26 cellular contexts compared by ENCODE assay signal in genomic region chr17:71232801-71233559, GRCh38.
"Had no signal": no experiment of that assay in that cellular context is flagged by ENCODE, and none has a peak within 500 bp of the region (broad histone marks: within the 10 kb centered on the region; RNA-seq: fewer than 3 reads in every experiment).

No MANE protein-coding gene starts in this region.

- H2AFZ ChIP-seq: parathyroid adenoma had no signal

- H3K9ac ChIP-seq: parathyroid adenoma had no signal

- H3K27me3 ChIP-seq: esophagus muscularis mucosa, foreskin keratinocyte, left lung, right lobe of liver, suprapubic skin, transverse colon, upper lobe of right lung, uterus had no signal

- H3K4me1 Mint-ChIP-seq: naive thymus-derived CD4-positive, alpha-beta T cell; nephron progenitor cell; stimulated activated naive CD8-positive, alpha-beta T cell treated with anti-CD3 and anti-CD28 coated beads, Interleukin-15, amount 100 ng/mL, for 72 hours had no signal

- H3K9me3 ChIP-seq: esophagus muscularis mucosa, left lung, right lobe of liver, suprapubic skin, transverse colon, upper lobe of right lung, uterus had no signal

- H3K4me3 Mint-ChIP-seq: naive thymus-derived CD4-positive, alpha-beta T cell; nephron progenitor cell; stimulated activated naive CD8-positive, alpha-beta T cell treated with anti-CD3 and anti-CD28 coated beads, Interleukin-15, amount 100 ng/mL, for 72 hours had no signal

- H3K36me3 ChIP-seq: esophagus muscularis mucosa, left lung, right lobe of liver, suprapubic skin, transverse colon, upper lobe of right lung, uterus had no signal

- ATAC-seq: foreskin keratinocyte; left cardiac atrium; left lung; naive thymus-derived CD4-positive, alpha-beta T cell; right lobe of liver; stimulated activated naive CD8-positive, alpha-beta T cell treated with anti-CD3 and anti-CD28 coated beads, Interleukin-15, amount 100 ng/mL, for 72 hours; upper lobe of right lung had no signal

- H3K27me3 Mint-ChIP-seq: naive thymus-derived CD4-positive, alpha-beta T cell; stimulated activated naive CD8-positive, alpha-beta T cell treated with anti-CD3 and anti-CD28 coated beads, Interleukin-15, amount 100 ng/mL, for 72 hours had no signal

- H3K4me3 ChIP-seq: coronary artery, esophagus muscularis mucosa, left lung, right lobe of liver, suprapubic skin, transverse colon, upper lobe of right lung, uterus had no signal

- H3K36me3 Mint-ChIP-seq: naive thymus-derived CD4-positive, alpha-beta T cell had no signal

- H3K27ac ChIP-seq: coronary artery, esophagus muscularis mucosa, foreskin keratinocyte, left lung, parathyroid adenoma, right lobe of liver, suprapubic skin, transverse colon, upper lobe of right lung, uterus had no signal

- DNase-seq: dermis blood vessel endothelial cell; effector memory CD4-positive, alpha-beta T cell; foreskin keratinocyte; left cardiac atrium; left lung; mesendoderm; midbrain; naive thymus-derived CD4-positive, alpha-beta T cell; nephron progenitor cell; nucleus accumbens; right lobe of liver; small intestine; stimulated activated CD4-positive, alpha-beta T cell treated with anti-CD3 and anti-CD28 coated beads, Interleukin-15, amount 100 ng/mL, for 24 hours; stimulated activated CD4-positive, alpha-beta T cell treated with anti-CD3 and anti-CD28 coated beads, Interleukin-2, amount 100 ng/mL, for 48 hours; stimulated activated naive CD4-positive, alpha-beta T cell; stimulated activated naive CD8-positive, alpha-beta T cell treated with anti-CD3 and anti-CD28 coated beads, Interleukin-15, amount 100 ng/mL, for 72 hours; transverse colon; upper lobe of right lung; uterus had no signal

- FAIRE-seq: endothelial cell of umbilical vein, islet of Langerhans, small intestine had no signal

- H3K79me2 ChIP-seq: parathyroid adenoma had no signal

- H3K9me3 Mint-ChIP-seq: nephron progenitor cell had no signal

- H3K4me1 ChIP-seq: esophagus muscularis mucosa, left lung, parathyroid adenoma, right lobe of liver, suprapubic skin, transverse colon, upper lobe of right lung, uterus had no signal

- H3K27ac Mint-ChIP-seq: naive thymus-derived CD4-positive, alpha-beta T cell; nephron progenitor cell; progenitor cell of endocrine pancreas; stimulated activated naive CD8-positive, alpha-beta T cell treated with anti-CD3 and anti-CD28 coated beads, Interleukin-15, amount 100 ng/mL, for 72 hours had no signal
